ENCODE assay signal across 1 cellular context in the genomic region with DNA sequence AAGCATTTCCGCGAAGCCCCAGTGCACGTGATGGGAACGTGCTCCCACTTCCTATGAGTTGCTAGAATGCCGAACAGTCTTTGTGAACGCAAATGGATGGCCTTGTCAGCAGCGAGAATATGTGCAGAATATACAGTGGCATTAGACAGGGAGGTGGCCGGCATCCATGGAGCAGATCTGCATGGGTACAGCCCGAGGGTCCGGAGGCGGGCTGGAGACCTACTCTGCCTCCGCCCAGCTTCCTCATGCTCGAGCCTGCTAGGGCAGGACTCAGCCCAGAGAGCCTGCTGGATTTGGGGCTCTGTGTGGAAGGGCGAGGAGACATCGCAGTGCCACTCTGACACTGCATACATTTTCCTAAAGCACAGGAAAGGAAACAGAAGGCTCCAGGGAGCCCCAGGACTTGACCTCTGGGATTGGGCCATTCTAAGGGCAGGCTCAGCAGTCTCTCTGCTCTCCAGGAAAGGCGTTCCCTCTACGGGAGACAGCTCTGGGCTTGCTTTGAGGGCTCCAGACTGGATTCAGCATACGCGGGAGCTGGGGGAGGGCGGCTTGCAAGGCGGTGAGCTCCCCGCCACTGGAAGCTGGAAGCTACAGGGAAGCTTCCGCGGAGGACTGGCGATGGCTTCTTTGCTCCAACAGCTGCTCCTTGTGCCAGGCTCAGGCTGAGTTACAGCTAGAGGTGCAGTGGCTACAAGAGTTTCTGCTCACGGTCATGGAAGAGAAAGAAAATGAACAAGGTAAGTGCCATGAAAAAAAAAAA.
TF ChIP-seq lines count a peak whose summit lies in the region.

No MANE protein-coding gene starts in this region.

TF ChIP-seq in SK-N-SH, 30 proteins besides CTCF, POLR2A, EP300 and RAD21 (continued from another document):
- TF ChIP-seq, protein P1, sequence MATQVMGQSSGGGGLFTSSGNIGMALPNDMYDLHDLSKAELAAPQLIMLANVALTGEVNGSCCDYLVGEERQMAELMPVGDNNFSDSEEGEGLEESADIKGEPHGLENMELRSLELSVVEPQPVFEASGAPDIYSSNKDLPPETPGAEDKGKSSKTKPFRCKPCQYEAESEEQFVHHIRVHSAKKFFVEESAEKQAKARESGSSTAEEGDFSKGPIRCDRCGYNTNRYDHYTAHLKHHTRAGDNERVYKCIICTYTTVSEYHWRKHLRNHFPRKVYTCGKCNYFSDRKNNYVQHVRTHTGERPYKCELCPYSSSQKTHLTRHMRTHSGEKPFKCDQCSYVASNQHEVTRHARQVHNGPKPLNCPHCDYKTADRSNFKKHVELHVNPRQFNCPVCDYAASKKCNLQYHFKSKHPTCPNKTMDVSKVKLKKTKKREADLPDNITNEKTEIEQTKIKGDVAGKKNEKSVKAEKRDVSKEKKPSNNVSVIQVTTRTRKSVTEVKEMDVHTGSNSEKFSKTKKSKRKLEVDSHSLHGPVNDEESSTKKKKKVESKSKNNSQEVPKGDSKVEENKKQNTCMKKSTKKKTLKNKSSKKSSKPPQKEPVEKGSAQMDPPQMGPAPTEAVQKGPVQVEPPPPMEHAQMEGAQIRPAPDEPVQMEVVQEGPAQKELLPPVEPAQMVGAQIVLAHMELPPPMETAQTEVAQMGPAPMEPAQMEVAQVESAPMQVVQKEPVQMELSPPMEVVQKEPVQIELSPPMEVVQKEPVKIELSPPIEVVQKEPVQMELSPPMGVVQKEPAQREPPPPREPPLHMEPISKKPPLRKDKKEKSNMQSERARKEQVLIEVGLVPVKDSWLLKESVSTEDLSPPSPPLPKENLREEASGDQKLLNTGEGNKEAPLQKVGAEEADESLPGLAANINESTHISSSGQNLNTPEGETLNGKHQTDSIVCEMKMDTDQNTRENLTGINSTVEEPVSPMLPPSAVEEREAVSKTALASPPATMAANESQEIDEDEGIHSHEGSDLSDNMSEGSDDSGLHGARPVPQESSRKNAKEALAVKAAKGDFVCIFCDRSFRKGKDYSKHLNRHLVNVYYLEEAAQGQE (IDR thresholded peaks at IDR 0.05; ENCODE audit: low read depth, low read length): no peak
- TF ChIP-seq FOXJ3 (CRISPR knock-in tag; IDR thresholded peaks at IDR 0.05) (no peak), GATA2 (CRISPR knock-in tag; IDR thresholded peaks at IDR 0.05) (no peak), CHD2 (IDR thresholded peaks at IDR 0.05; ENCODE audit: low read length, partially characterized antibody) (no peak)
- TF ChIP-seq, protein P2, sequence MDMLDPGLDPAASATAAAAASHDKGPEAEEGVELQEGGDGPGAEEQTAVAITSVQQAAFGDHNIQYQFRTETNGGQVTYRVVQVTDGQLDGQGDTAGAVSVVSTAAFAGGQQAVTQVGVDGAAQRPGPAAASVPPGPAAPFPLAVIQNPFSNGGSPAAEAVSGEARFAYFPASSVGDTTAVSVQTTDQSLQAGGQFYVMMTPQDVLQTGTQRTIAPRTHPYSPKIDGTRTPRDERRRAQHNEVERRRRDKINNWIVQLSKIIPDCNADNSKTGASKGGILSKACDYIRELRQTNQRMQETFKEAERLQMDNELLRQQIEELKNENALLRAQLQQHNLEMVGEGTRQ (IDR thresholded peaks at IDR 0.05; ENCODE audit: borderline replicate concordance, low read depth, low read length): no peak
TF ChIP-seq in SK-N-SH: peak in this region for 0.
